In genomic region chr1:23422313-23422877, GRCh38 we compare ENCODE assay signal across 8 cellular contexts. TPM values are rescaled to one million over a fixed set of nuclear protein-coding genes. Genes with fewer than 3 reads are reported as not detected.
DNase-seq lines count a peak whose midpoint lies in the region; TF ChIP-seq lines count a peak whose summit lies in the region.

No MANE protein-coding gene starts in this region.

- H4K20me1 ChIP-seq in osteoblast (ENCODE audit: insufficient read depth, low read length): no peaks in the 10 kb centered on the region

- H3K4me2 ChIP-seq in osteoblast (ENCODE audit: insufficient read depth, low read length): peak overlapping the region; percentile 86

- no peak for TF ChIP-seq POLR2A in erythroblast (IDR thresholded peaks at IDR 0.05; ENCODE audit: low read length)

- peaks cover 22% of the 10 kb centered on the region for H3K4me1 ChIP-seq in osteoblast (ENCODE audit: insufficient read depth, low read length)

- peak overlapping the region; percentile 76 for H2AFZ ChIP-seq in osteoblast (ENCODE audit: low read length)

- no peaks in the 10 kb centered on the region for H3K27me3 ChIP-seq in osteoblast (ENCODE audit: insufficient read depth, low read length)

- no peak for TF ChIP-seq CTCF in osteoblast (IDR thresholded peaks at IDR 0.05; ENCODE audit: extremely low read depth, low read depth, low read length)

- peak overlapping the region; percentile 20 for H3K27ac ChIP-seq in osteoblast (ENCODE audit: low read depth, low read length)

- H3K4me3 ChIP-seq in osteoblast (ENCODE audit: insufficient read depth, low read length): peak overlapping the region; percentile 15

- DNase-seq in SIG-M5 treated with dmso at 0.1 percent for 504 hours (lab: John Stamatoyannopoulos, UW; ENCODE audit: unreplicated experiment) (peak; percentile 34), SIG-M5 (lab: John Stamatoyannopoulos, UW) (no peak), erythroblast (lab: John Stamatoyannopoulos, UW) (peak; percentile 72 to 73), osteoblast (ENCODE audit: insufficient read length, low spot score, missing footprints) (peak; percentile 95), NCI-H526 (lab: John Stamatoyannopoulos, UW) (no peak), D341Med (ENCODE audit: low spot score) (no peak), occipital lobe (lab: John Stamatoyannopoulos, UW) (no peak)
- peak; percentile 42 to 51 for DNase-seq in activated CD4-positive, alpha-beta T cell treated with anti-CD3 and anti-CD28 coated beads, Interleukin-2, amount 50 U/mL, for 48 hours

- no peaks in the 10 kb centered on the region for H3K9me3 ChIP-seq in osteoblast (ENCODE audit: low read depth, low read length)

- H3K79me2 ChIP-seq in osteoblast (ENCODE audit: insufficient read depth, low read length): peaks cover 4% of the 10 kb centered on the region

- H3K36me3 ChIP-seq in osteoblast (ENCODE audit: insufficient read depth, low read length): no peaks in the 10 kb centered on the region

RNA-seq across cellular contexts. Expression of gene TCEA3, which starts 2.2 kb away (rescaled TPM):
- total RNA-seq in osteoblast (28.9 and 31.5 TPM in 2 replicates), occipital lobe (4.8 TPM)

RNA-seq across cellular contexts. Expression of gene ZNF436, which starts 52.8 kb away (rescaled TPM):
- 32.4 and 32.9 TPM in 2 replicates for total RNA-seq in osteoblast
- total RNA-seq in occipital lobe: 95.8 TPM

Comparison
In these comparisons a context has a peak if more than half of its experiments do, and no peak if none do; other contexts are left out.
1. DNase-seq: peak in SIG-M5 treated with dmso at 0.1 percent for 504 hours (single experiment), activated CD4-positive, alpha-beta T cell treated with anti-CD3 and anti-CD28 coated beads, Interleukin-2, amount 50 U/mL, for 48 hours (2 of 2), erythroblast (2 of 2) and osteoblast (single experiment); none in SIG-M5 (single experiment), NCI-H526 (0 of 2), D341Med (single experiment) and occipital lobe (single experiment).